ENCODE assay signal across 16 cellular contexts in genomic region chr5:39411985-39412384, GRCh38. TPM values are rescaled to one million over a fixed set of nuclear protein-coding genes. Genes with fewer than 3 reads are reported as not detected.
"Had no signal": no experiment of that assay in that cellular context is flagged by ENCODE, and none has a peak within 500 bp of the region (broad histone marks: within the 10 kb centered on the region; RNA-seq: fewer than 3 reads in every experiment).

No MANE protein-coding gene starts in this region.

- H3K27me3 ChIP-seq: upper lobe of left lung had no signal

- H3K9me3 Mint-ChIP-seq: activated naive CD8-positive, alpha-beta T cell treated with anti-CD3 and anti-CD28 coated beads for 36 hours; memory B cell; stimulated activated memory B cell treated with anti-CD40 and anti-IgM and Interleukin-4, amounts not matched to agents 10 μg/mL and 1 μg/mL and 100 μg/mL, for 72 hours; T-helper 2 cell treated with Interferon-gamma antibody and Interleukin-4, amounts not matched to agents 5 μg/mL and 100 μg/mL, for 36 hours had no signal

- DNase-seq: activated naive CD8-positive, alpha-beta T cell treated with anti-CD3 and anti-CD28 coated beads for 36 hours; activated T-cell treated with anti-CD3 and anti-CD28 coated beads, Interleukin-2, amount 50 U/mL, for 1 hour; aorta; effector CD8-positive, alpha-beta T cell; left cardiac atrium; SIG-M5; small intestine; substantia nigra; SW 1271; upper lobe of left lung had no signal

- ATAC-seq: activated CD4-positive, CD25-positive, alpha-beta regulatory T cell treated with anti-CD3 and anti-CD28 coated beads, Interleukin-2, amount 50 U/mL, for 24 hours; stimulated activated memory B cell treated with anti-CD40 and anti-IgM and Interleukin-4, amounts not matched to agents 10 μg/mL and 1 μg/mL and 100 μg/mL, for 72 hours had no signal

- H3K27ac Mint-ChIP-seq: activated naive CD8-positive, alpha-beta T cell treated with anti-CD3 and anti-CD28 coated beads for 36 hours; memory B cell; stimulated activated memory B cell treated with anti-CD40 and anti-IgM and Interleukin-4, amounts not matched to agents 10 μg/mL and 1 μg/mL and 100 μg/mL, for 72 hours; T-helper 2 cell treated with Interferon-gamma antibody and Interleukin-4, amounts not matched to agents 5 μg/mL and 100 μg/mL, for 36 hours had no signal

- H3K9me3 ChIP-seq: upper lobe of left lung had no signal

- H3K36me3 Mint-ChIP-seq: activated naive CD8-positive, alpha-beta T cell treated with anti-CD3 and anti-CD28 coated beads for 36 hours; memory B cell; stimulated activated memory B cell treated with anti-CD40 and anti-IgM and Interleukin-4, amounts not matched to agents 10 μg/mL and 1 μg/mL and 100 μg/mL, for 72 hours had no signal

- H3K4me3 ChIP-seq: upper lobe of left lung had no signal

- H3K4me1 Mint-ChIP-seq: activated naive CD8-positive, alpha-beta T cell treated with anti-CD3 and anti-CD28 coated beads for 36 hours; memory B cell; stimulated activated memory B cell treated with anti-CD40 and anti-IgM and Interleukin-4, amounts not matched to agents 10 μg/mL and 1 μg/mL and 100 μg/mL, for 72 hours had no signal

- H3K4me3 Mint-ChIP-seq: activated naive CD8-positive, alpha-beta T cell treated with anti-CD3 and anti-CD28 coated beads for 36 hours; memory B cell; stimulated activated memory B cell treated with anti-CD40 and anti-IgM and Interleukin-4, amounts not matched to agents 10 μg/mL and 1 μg/mL and 100 μg/mL, for 72 hours; T-helper 2 cell treated with Interferon-gamma antibody and Interleukin-4, amounts not matched to agents 5 μg/mL and 100 μg/mL, for 36 hours had no signal

RNA-seq across cellular contexts. Expression of gene C9, which starts 47.7 kb away (rescaled TPM):
- total RNA-seq: activated naive CD8-positive, alpha-beta T cell treated with anti-CD3 and anti-CD28 coated beads for 36 hours; cardiac septum; epithelial cell of proximal tubule; left cardiac atrium had no signal
- polyA plus RNA-seq: small intestine had no signal
